27 cellular contexts compared by ENCODE assay signal in the genomic region with DNA sequence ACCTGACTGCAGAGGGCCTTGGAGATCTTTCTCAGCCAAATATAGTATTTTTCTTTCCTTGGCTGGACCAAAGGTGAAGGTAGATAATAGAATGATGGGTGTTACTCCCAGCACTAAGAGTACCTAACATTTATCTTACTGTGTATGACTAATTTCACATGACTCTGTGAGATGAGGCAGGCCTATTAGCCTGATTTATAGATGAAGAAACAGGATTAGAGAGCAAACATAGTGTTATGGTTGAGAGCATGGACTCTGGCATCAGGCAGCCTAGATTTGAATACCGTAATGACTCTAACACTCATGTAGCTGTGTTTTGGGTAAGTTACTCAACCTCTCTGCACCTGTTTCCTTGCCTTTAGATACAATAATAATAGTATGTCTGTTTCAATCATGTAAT. TPM values are rescaled to one million over a fixed set of nuclear protein-coding genes. Genes with fewer than 3 reads are reported as not detected.
A peak's percentile ranks its signal among the peaks of the same experiment; 100 is the strongest.
DNase-seq lines count a peak whose midpoint lies in the region; ATAC-seq and TF ChIP-seq lines count a peak whose summit lies in the region.
"Had no signal": no experiment of that assay in that cellular context is flagged by ENCODE, and none has a peak within 500 bp of the region (broad histone marks: within the 10 kb centered on the region; RNA-seq: fewer than 3 reads in every experiment).

No MANE protein-coding gene starts in this region.

- POLR2A ChIA-PET in naive thymus-derived CD4-positive, alpha-beta T cell (lab: Charles Lee) = interaction anchor here (0.7 to 1.1 kb wide), 3 partner anchors 23 to 60 kb away, joined by 3 to 5 read pairs (median 4); a partner anchor contains a TSS

- H3K36me3 Mint-ChIP-seq in stimulated activated naive CD8-positive, alpha-beta T cell treated with anti-CD3 and anti-CD28 coated beads, Interleukin-15, Interleukin-2, amounts not matched to agents 100 ng/mL and 50 ng/mL, for 24 hours (ENCODE audit: low read depth) = peaks cover 36% of the 10 kb centered on the region
- peaks cover 0 to 12% (median 8%) of the 10 kb centered on the region in 5 donors for H3K36me3 Mint-ChIP-seq in naive thymus-derived CD4-positive, alpha-beta T cell

- peak overlapping the region; percentile 1 for H3K4me2 ChIP-seq in SU-DHL-6 (ENCODE audit: low read depth, low read length, poor library complexity, severe bottlenecking)
- H3K4me2 ChIP-seq: KMS-11 had no signal

- H2AFZ ChIP-seq in SU-DHL-6 (ENCODE audit: low read depth, low read length, severe bottlenecking) = no peak overlapping the region

- H3K27me3 ChIP-seq in SU-DHL-6 (ENCODE audit: low read length) = no peaks in the 10 kb centered on the region
- no peaks in the 10 kb centered on the region for H3K27me3 ChIP-seq in naive thymus-derived CD4-positive, alpha-beta T cell (ENCODE audit: control insufficient read depth in 2 of 2, insufficient read depth in 2 of 2, low read length in 2 of 2)
- H3K27me3 ChIP-seq: BLaER1 treated with 17β-estradiol and CSF1 and Interleukin-3, amounts not matched to agents 10 nM and 100 nM had no signal

- H3K27me3 Mint-ChIP-seq in stimulated activated naive CD8-positive, alpha-beta T cell treated with anti-CD3 and anti-CD28 coated beads, Interleukin-15, Interleukin-2, amounts not matched to agents 100 ng/mL and 50 ng/mL, for 24 hours = no peaks in the 10 kb centered on the region
- no peaks in the 10 kb centered on the region for H3K27me3 Mint-ChIP-seq in naive thymus-derived CD4-positive, alpha-beta T cell

- H3K36me3 ChIP-seq in SU-DHL-6 (ENCODE audit: low read length) = 0 out of 2 replicates have a peak, but pooled peaks cover under 1% of the 10 kb centered on the region
- peaks cover 0 to 23% (median 10%) of the 10 kb centered on the region in 3 experiments for H3K36me3 ChIP-seq in naive thymus-derived CD4-positive, alpha-beta T cell (ENCODE audit: control insufficient read depth in 2 of 3, insufficient read depth in 3 of 3, low read length in 3 of 3)

- TF ChIP-seq CTCF in SU-DHL-6 (IDR thresholded peaks at IDR 0.05; ENCODE audit: insufficient read depth, low read length, poor library complexity, severe bottlenecking) = no peak

- no peak overlapping the region for H3K27ac ChIP-seq in SU-DHL-6 (ENCODE audit: low read depth, low read length)
- H3K27ac ChIP-seq in naive thymus-derived CD4-positive, alpha-beta T cell (ENCODE audit: low read depth, low read length) = peak overlapping the region; percentile 25
- H3K27ac ChIP-seq: BLaER1 treated with 17β-estradiol and CSF1 and Interleukin-3, amounts not matched to agents 10 nM and 100 nM; epithelial cell of prostate; KMS-11; VCaP had no signal

- no peak for DNase-seq in stimulated activated naive CD8-positive, alpha-beta T cell treated with anti-CD3 and anti-CD28 coated beads, Interleukin-15, Interleukin-2, amounts not matched to agents 100 U/mL and 50 U/mL, for 24 hours
- no peak for DNase-seq in naive thymus-derived CD4-positive, alpha-beta T cell
- no peak for DNase-seq in NCI-H1417 (lab: John Stamatoyannopoulos, UW)
- DNase-seq: activated CD4-positive, alpha-beta T cell treated with anti-CD3 and anti-CD28 coated beads for 48 hours; activated naive CD4-positive, alpha-beta T cell; activated T-cell treated with anti-CD3 and anti-CD28 coated beads, Interleukin-2, amount 50 U/mL, for 1 hour; amniotic stem cell; COR-L47; effector CD4-positive, alpha-beta T cell; GF-D8; head of caudate nucleus; kidney glomerular epithelial cell; NCI-H1436; NCI-H446; occipital lobe; SHP77; T-helper 9 cell had no signal

- H3K9me3 Mint-ChIP-seq in stimulated activated naive CD8-positive, alpha-beta T cell treated with anti-CD3 and anti-CD28 coated beads, Interleukin-15, Interleukin-2, amounts not matched to agents 100 ng/mL and 50 ng/mL, for 24 hours = no peaks in the 10 kb centered on the region
- peaks cover 0 to 2% (median 0%) of the 10 kb centered on the region in 11 donors for H3K9me3 Mint-ChIP-seq in naive thymus-derived CD4-positive, alpha-beta T cell

- no peak for ATAC-seq in stimulated activated naive CD8-positive, alpha-beta T cell treated with anti-CD3 and anti-CD28 coated beads, Interleukin-15, Interleukin-2, amounts not matched to agents 100 U/mL and 50 U/mL, for 24 hours
- ATAC-seq in naive thymus-derived CD4-positive, alpha-beta T cell = no peak
- ATAC-seq in HG03520 (IDR thresholded peaks at IDR 0.05; ENCODE audit: unreplicated experiment) (no peak), HG03196 (IDR thresholded peaks at IDR 0.05; ENCODE audit: unreplicated experiment) (no peak), HG02870 (IDR thresholded peaks at IDR 0.05; ENCODE audit: unreplicated experiment) (no peak)

- no peaks in the 10 kb centered on the region for H4K20me1 ChIP-seq in SU-DHL-6 (ENCODE audit: low read depth, low read length)

- H3K79me2 ChIP-seq in SU-DHL-6 (ENCODE audit: insufficient read depth, low read length) = peaks cover 82% of the 10 kb centered on the region

- H3K27ac Mint-ChIP-seq in stimulated activated naive CD8-positive, alpha-beta T cell treated with anti-CD3 and anti-CD28 coated beads, Interleukin-15, Interleukin-2, amounts not matched to agents 100 ng/mL and 50 ng/mL, for 24 hours = peak overlapping the region; percentile 40
- H3K27ac Mint-ChIP-seq in naive thymus-derived CD4-positive, alpha-beta T cell = peak overlapping the region in 1 of 9 donors; percentile 11

- peaks cover 59% of the 10 kb centered on the region for H3K4me1 Mint-ChIP-seq in stimulated activated naive CD8-positive, alpha-beta T cell treated with anti-CD3 and anti-CD28 coated beads, Interleukin-15, Interleukin-2, amounts not matched to agents 100 ng/mL and 50 ng/mL, for 24 hours (ENCODE audit: low read depth)
- peaks cover 24 to 65% (median 50%) of the 10 kb centered on the region in 7 donors for H3K4me1 Mint-ChIP-seq in naive thymus-derived CD4-positive, alpha-beta T cell

- no peak overlapping the region for H3K4me3 ChIP-seq in SU-DHL-6 (ENCODE audit: insufficient read depth, low read length, poor library complexity, severe bottlenecking)
- H3K4me3 ChIP-seq in naive thymus-derived CD4-positive, alpha-beta T cell (ENCODE audit: low read length) = no peak overlapping the region
- H3K4me3 ChIP-seq: BLaER1 treated with 17β-estradiol and CSF1 and Interleukin-3, amounts not matched to agents 10 nM and 100 nM; HAP-1 had no signal

- intact Hi-C loops in naive thymus-derived CD4-positive, alpha-beta T cell (cut with micrococcal nuclease) = no loop called here

- H3K4me3 Mint-ChIP-seq in stimulated activated naive CD8-positive, alpha-beta T cell treated with anti-CD3 and anti-CD28 coated beads, Interleukin-15, Interleukin-2, amounts not matched to agents 100 ng/mL and 50 ng/mL, for 24 hours = no peak overlapping the region
- H3K4me3 Mint-ChIP-seq in naive thymus-derived CD4-positive, alpha-beta T cell = no peak overlapping the region

- no peak overlapping the region for H3K9ac ChIP-seq in SU-DHL-6 (ENCODE audit: low read length)
- H3K9ac ChIP-seq: KMS-11 had no signal

- no peaks in the 10 kb centered on the region for H3K9me2 ChIP-seq in SU-DHL-6 (replicated peaks; ENCODE audit: insufficient read depth, low read length)

- no peaks in the 10 kb centered on the region for H3F3A ChIP-seq in SU-DHL-6 (ENCODE audit: insufficient read depth)

- CTCF ChIA-PET in naive thymus-derived CD4-positive, alpha-beta T cell (lab: Charles Lee) = no interaction called here

- no peaks in the 10 kb centered on the region for H3K9me3 ChIP-seq in SU-DHL-6 (ENCODE audit: insufficient read depth, low read length)
- H3K9me3 ChIP-seq in naive thymus-derived CD4-positive, alpha-beta T cell (ENCODE audit: control insufficient read depth in 2 of 3, low read length in 3 of 3) = no peaks in the 10 kb centered on the region
- H3K9me3 ChIP-seq: HAP-1 had no signal

- H3K4me1 ChIP-seq in naive thymus-derived CD4-positive, alpha-beta T cell (ENCODE audit: control insufficient read depth in 2 of 2, insufficient read depth in 2 of 2, low read length in 2 of 2) = peaks cover 19 to 26% of the 10 kb centered on the region in 2 donors

RNA-seq across cellular contexts. Expression of a gene that starts 2.7 kb away (rescaled TPM):
- total RNA-seq in naive thymus-derived CD4-positive, alpha-beta T cell = 10 to 100 TPM; 64.5 to 84.8 (median 70.3) TPM
- polyA plus RNA-seq in naive thymus-derived CD4-positive, alpha-beta T cell = 100 to 1,000 TPM in 1 of 2 donors, 10 to 100 TPM in 1; 60.5 to 101 TPM

RNA-seq across cellular contexts. Expression of a gene that starts 3.1 kb away (rescaled TPM):
- 10 to 100 TPM; 27.8 to 63.9 (median 36.0) TPM for total RNA-seq in naive thymus-derived CD4-positive, alpha-beta T cell
- polyA plus RNA-seq in naive thymus-derived CD4-positive, alpha-beta T cell = 10 to 100 TPM; 22.4 to 25.8 TPM

RNA-seq across cellular contexts. Expression of a gene that starts 25.0 kb away (rescaled TPM):
- 10 to 100 TPM; 19.3 to 37.8 (median 29.8) TPM for total RNA-seq in naive thymus-derived CD4-positive, alpha-beta T cell
- 1 to 10 TPM; 8.2 to 9.7 TPM for polyA plus RNA-seq in naive thymus-derived CD4-positive, alpha-beta T cell
